In the genomic region with DNA sequence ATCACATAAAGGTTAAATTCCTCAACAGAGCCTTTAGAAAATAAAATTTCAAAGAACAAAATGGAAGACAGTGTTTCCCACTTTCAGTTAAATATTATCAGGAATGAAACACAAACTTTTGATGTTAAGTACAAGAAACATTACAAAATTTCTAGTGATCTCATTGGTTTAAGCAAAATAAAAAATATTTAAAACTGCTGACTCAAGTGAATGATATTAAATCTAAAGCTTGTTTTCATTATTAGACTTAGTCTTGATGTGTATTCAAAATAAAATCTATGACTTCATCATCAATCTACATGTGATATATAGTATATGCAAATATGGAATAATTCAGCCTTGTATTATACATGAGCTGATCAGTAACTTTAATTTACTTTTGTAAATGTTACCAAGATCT, we compare ENCODE assay signal across 8 cellular contexts.
"Had no signal": no experiment of that assay in that cellular context is flagged by ENCODE, and none has a peak within 500 bp of the region (broad histone marks: within the 10 kb centered on the region; RNA-seq: fewer than 3 reads in every experiment).

No MANE protein-coding gene starts in this region.

- H3K27me3 Mint-ChIP-seq: IgD-negative memory B cell had no signal

- FAIRE-seq: H1, H54 had no signal

- H3K4me3 Mint-ChIP-seq: GM23338, H9, IgD-negative memory B cell had no signal

- H3K27ac ChIP-seq: HL-60 had no signal

- H3K36me3 Mint-ChIP-seq: IgD-negative memory B cell had no signal

- ATAC-seq: GM23338 had no signal

- H3K4me3 ChIP-seq: GM23338 had no signal

- H3K9me3 Mint-ChIP-seq: GM23338, H9, IgD-negative memory B cell had no signal

- H3K4me2 ChIP-seq: GM23338 had no signal

- DNase-seq: H9, Kasumi-1, KG1 had no signal

- H2AFZ ChIP-seq: GM23338 had no signal

- H3K27ac Mint-ChIP-seq: GM23338, H9, IgD-negative memory B cell had no signal
